Comparison of ENCODE assay signal across 23 cellular contexts in the genomic region with DNA sequence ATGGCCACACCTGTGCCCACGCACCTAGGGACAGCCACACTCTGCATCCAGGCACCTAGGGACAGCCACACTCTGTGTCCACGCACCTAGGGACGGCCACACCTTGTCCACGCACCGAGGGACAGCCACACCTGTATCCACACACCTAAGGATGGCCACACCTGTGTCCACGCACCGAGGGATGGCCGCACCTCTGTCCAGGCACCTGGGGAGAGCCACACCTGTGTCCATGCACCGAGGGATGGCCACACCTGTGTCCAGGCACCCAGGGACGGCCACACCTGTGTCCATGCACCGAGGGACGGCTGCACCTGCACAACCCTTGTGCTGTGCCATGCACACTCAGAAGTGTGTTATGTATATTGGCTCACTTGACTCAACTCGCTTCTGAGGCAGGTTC. TPM values are rescaled to one million over a fixed set of nuclear protein-coding genes. Genes with fewer than 3 reads are reported as not detected.
"Had no signal": no experiment of that assay in that cellular context is flagged by ENCODE, and none has a peak within 500 bp of the region (broad histone marks: within the 10 kb centered on the region; RNA-seq: fewer than 3 reads in every experiment).

No MANE protein-coding gene starts in this region.

- H3K9me3 Mint-ChIP-seq: naive thymus-derived CD8-positive, alpha-beta T cell had no signal

- ATAC-seq: gastroesophageal sphincter; left lung; naive thymus-derived CD8-positive, alpha-beta T cell; upper lobe of right lung had no signal

- H3K36me3 Mint-ChIP-seq: naive thymus-derived CD8-positive, alpha-beta T cell had no signal

- H3K27ac ChIP-seq: epithelial cell of prostate, esophagus squamous epithelium, gastroesophageal sphincter, left lung, ovary, right atrium auricular region, suprapubic skin, thyroid gland, upper lobe of right lung, vagina had no signal

- H3K4me1 Mint-ChIP-seq: naive thymus-derived CD8-positive, alpha-beta T cell had no signal

- H3K4me3 Mint-ChIP-seq: naive thymus-derived CD8-positive, alpha-beta T cell had no signal

- DNase-seq: effector memory CD4-positive, alpha-beta T cell; esophagus squamous epithelium; foreskin fibroblast; glutamatergic neuron; islet precursor cell; naive thymus-derived CD8-positive, alpha-beta T cell; ovary; small intestine; stimulated activated CD4-positive, alpha-beta T cell treated with anti-CD3 and anti-CD28 coated beads, Interleukin-2, amount 100 ng/mL, for 48 hours; stimulated activated naive CD4-positive, alpha-beta T cell treated with Interleukin-2 at 50 U/mL for 16 hours; thyroid gland; upper lobe of right lung had no signal

- H3K4me3 ChIP-seq: esophagus squamous epithelium, gastroesophageal sphincter, left lung, lung, ovary, right atrium auricular region, suprapubic skin, thyroid gland, upper lobe of right lung, vagina had no signal

- H3K27ac Mint-ChIP-seq: naive thymus-derived CD8-positive, alpha-beta T cell had no signal

- H3K36me3 ChIP-seq: gastroesophageal sphincter, left lung, ovary, right atrium auricular region, upper lobe of right lung, vagina had no signal

- H3K27me3 ChIP-seq: ovary, right atrium auricular region, thyroid gland, vagina had no signal

- FAIRE-seq: small intestine had no signal

- H3K9me3 ChIP-seq: esophagus squamous epithelium, gastroesophageal sphincter, left lung, ovary, right atrium auricular region, suprapubic skin, thyroid gland, upper lobe of right lung, vagina had no signal

- H3K4me1 ChIP-seq: gastroesophageal sphincter, left lung, right atrium auricular region, upper lobe of right lung had no signal

RNA-seq across cellular contexts. Expression of a gene that starts 10.8 kb away (rescaled TPM):
- total RNA-seq: mesenteric fat pad; mononuclear cell; naive thymus-derived CD8-positive, alpha-beta T cell; posterior vena cava; right atrium auricular region had no signal
- polyA plus RNA-seq: naive thymus-derived CD8-positive, alpha-beta T cell; neural cell; ovary had no signal

RNA-seq across cellular contexts. Expression of a gene that starts 36.1 kb away (rescaled TPM):
- total RNA-seq: mesenteric fat pad, mononuclear cell, upper lobe of right lung had no signal
